1 cellular context compared by ENCODE assay signal in genomic region chr3:32190556-32190955, GRCh38. TPM values are rescaled to one million over a fixed set of nuclear protein-coding genes. Genes with fewer than 3 reads are reported as not detected.
"Had no signal": no experiment of that assay in that cellular context is flagged by ENCODE, and none has a peak within 500 bp of the region (broad histone marks: within the 10 kb centered on the region; RNA-seq: fewer than 3 reads in every experiment).

No MANE protein-coding gene starts in this region.

RNA-seq across cellular contexts. Expression of gene CMTM8, which starts 47.9 kb away (rescaled TPM):
- total RNA-seq: SJSA1 had no signal
